ENCODE assay signal across 11 cellular contexts in the genomic region with DNA sequence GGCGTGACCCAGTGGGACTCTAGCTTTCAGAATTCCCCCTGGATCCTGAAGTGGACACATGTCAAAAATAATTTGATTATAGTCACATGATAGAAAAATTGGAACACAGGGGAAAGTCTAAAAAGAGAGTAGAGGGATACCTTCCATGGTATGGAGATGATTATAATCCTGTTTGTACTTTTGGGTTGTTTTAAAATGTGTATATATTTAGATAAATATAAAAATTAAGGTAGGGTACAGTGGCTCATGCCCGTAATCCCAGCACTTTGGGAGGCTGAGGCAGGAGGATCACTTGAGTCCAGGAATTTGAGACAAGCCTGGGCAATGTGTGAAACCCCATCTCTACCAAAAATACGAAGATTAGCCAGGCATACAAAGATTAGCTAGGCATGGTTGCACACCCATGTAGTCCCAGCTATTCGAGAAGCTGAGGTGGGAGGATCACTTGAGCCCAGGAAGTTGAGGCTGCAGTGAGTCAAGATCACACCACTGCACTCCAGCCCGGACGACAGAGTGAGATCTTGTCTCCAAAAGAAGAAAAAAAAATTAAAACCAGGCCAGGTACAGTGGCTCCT. TPM values are rescaled to one million over a fixed set of nuclear protein-coding genes. Genes with fewer than 3 reads are reported as not detected.
A peak's percentile ranks its signal among the peaks of the same experiment; 100 is the strongest.
DNase-seq lines count a peak whose midpoint lies in the region; ATAC-seq and TF ChIP-seq lines count a peak whose summit lies in the region.
"Had no signal": no experiment of that assay in that cellular context is flagged by ENCODE, and none has a peak within 500 bp of the region (broad histone marks: within the 10 kb centered on the region; RNA-seq: fewer than 3 reads in every experiment).

No MANE protein-coding gene starts in this region.

- no peak overlapping the region for H3K23ac ChIP-seq in trophoblast cell (ENCODE audit: low read length)

- no peaks in the 10 kb centered on the region for H3K79me2 ChIP-seq in trophoblast cell (ENCODE audit: control insufficient read depth, insufficient read depth, low read length, poor library complexity)

- no peaks in the 10 kb centered on the region for H3K79me1 ChIP-seq in trophoblast cell (ENCODE audit: low read length)

- no peak overlapping the region for H2BK5ac ChIP-seq in trophoblast cell (ENCODE audit: low read depth, low read length, poor library complexity)

- no peaks in the 10 kb centered on the region for H3K9me3 ChIP-seq in trophoblast cell (ENCODE audit: insufficient read depth, low read depth, low read length)
- H3K9me3 ChIP-seq: ascending aorta had no signal

- TF ChIP-seq CTCF in GM06990 (IDR thresholded peaks at IDR 0.05; ENCODE audit: insufficient read depth, low read length, poor library complexity, severe bottlenecking), result no peak
- TF ChIP-seq CTCF in foreskin keratinocyte (conservative IDR thresholded peaks at IDR 0.05), result no peak

- peak overlapping the region; percentile 67; the same call in 1 of the 2 replicates for H3K4me3 ChIP-seq in GM06990 (replicated peaks; ENCODE audit: low read depth, low read length)
- H3K4me3 ChIP-seq in trophoblast cell (ENCODE audit: low read depth, low read length), result no peak overlapping the region
- H3K4me3 ChIP-seq: ascending aorta had no signal

- no peak overlapping the region for H2BK12ac ChIP-seq in trophoblast cell (ENCODE audit: low read length)

- no peak overlapping the region for H3K18ac ChIP-seq in trophoblast cell (ENCODE audit: low read length)

- H4K91ac ChIP-seq in trophoblast cell (ENCODE audit: low read depth, low read length), result no peak overlapping the region

- no peak overlapping the region for H2AK5ac ChIP-seq in trophoblast cell (ENCODE audit: low read length)

- no peak overlapping the region for H3K14ac ChIP-seq in trophoblast cell (ENCODE audit: low read length)

- no peak overlapping the region for H4K12ac ChIP-seq in trophoblast cell (ENCODE audit: low read depth, low read length)

- H3K27ac ChIP-seq in foreskin keratinocyte (peak overlapping the region; percentile 50), trophoblast cell (ENCODE audit: low read depth, low read length) (no peak overlapping the region)
- H3K27ac ChIP-seq: ascending aorta had no signal

- H3K4me2 ChIP-seq in trophoblast cell (ENCODE audit: low read length), result no peak overlapping the region

- H3K27me3 ChIP-seq in GM06990 (replicated peaks; ENCODE audit: control insufficient read depth, insufficient read depth, low read length), result no peaks in the 10 kb centered on the region
- no peaks in the 10 kb centered on the region for H3K27me3 ChIP-seq in foreskin keratinocyte
- H3K27me3 ChIP-seq in trophoblast cell (ENCODE audit: insufficient read depth, low read length), result no peaks in the 10 kb centered on the region
- H3K27me3 ChIP-seq: ascending aorta had no signal

- no CpG with 5 or more reads among the region's 6 CpGs for WGBS in trophoblast cell (ENCODE audit: extremely low coverage, insufficient coverage, insufficient read length)

- no peak overlapping the region for H2BK120ac ChIP-seq in trophoblast cell (ENCODE audit: insufficient read depth, low read length, poor library complexity)

- peaks cover 10% of the 10 kb centered on the region for H3K4me1 ChIP-seq in foreskin keratinocyte
- no peaks in the 10 kb centered on the region for H3K4me1 ChIP-seq in trophoblast cell (ENCODE audit: control insufficient read depth in 1 of 2, insufficient read depth in 2 of 2, low read length in 2 of 2)

- no peak overlapping the region for H3K9ac ChIP-seq in trophoblast cell (ENCODE audit: low read length)

- DNase-seq in GM06990 (ENCODE audit: extremely low read depth, insufficient read length), result peak; percentile 66
- peak; percentile 69 for DNase-seq in NCI-H226
- peak; percentile 40 to 73 for DNase-seq in foreskin keratinocyte
- no peak for DNase-seq in mucosa of gallbladder (ENCODE audit: low spot score)
- DNase-seq in NCI-H748 treated with DMSO at 0.1 percent for 48 hours (lab: John Stamatoyannopoulos, UW), result no peak
- no peak for DNase-seq in trophoblast cell
- no peak for DNase-seq in AG20443 (ENCODE audit: low spot score)
- DNase-seq: NCI-H1436, RPMI8226 had no signal

- H4K8ac ChIP-seq in trophoblast cell (ENCODE audit: low read depth, low read length), result no peak overlapping the region

- ATAC-seq in GM21786 (IDR thresholded peaks at IDR 0.05; ENCODE audit: unreplicated experiment), result peak; percentile 54
- peak; percentile 46 for ATAC-seq in foreskin keratinocyte

- H3K36me3 ChIP-seq in GM06990 (ENCODE audit: control insufficient read depth, insufficient read depth, low read length), result peaks cover 7% of the 10 kb centered on the region
- no peaks in the 10 kb centered on the region for H3K36me3 ChIP-seq in trophoblast cell (ENCODE audit: control insufficient read depth in 1 of 2, insufficient read depth in 2 of 2, low read length in 2 of 2)
- H3K36me3 ChIP-seq: ascending aorta had no signal

- H3K4ac ChIP-seq in trophoblast cell (ENCODE audit: low read depth, low read length), result no peak overlapping the region

- no peak overlapping the region for H2AFZ ChIP-seq in trophoblast cell (ENCODE audit: insufficient read depth, low read length, poor library complexity)

RNA-seq across cellular contexts. Expression of a gene that starts 11.1 kb away (rescaled TPM):
- total RNA-seq in foreskin keratinocyte, result 2.0 and 3.9 TPM in 2 replicates
- 1.2 and 2.3 TPM in 2 replicates for polyA plus RNA-seq in foreskin keratinocyte
- total RNA-seq in mucosa of gallbladder, result 17.3 TPM
- polyA plus RNA-seq in trophoblast cell (2013), result 0.25 and 0.26 TPM in 2 replicates

Comparison
In these comparisons a context has a peak if more than half of its experiments do, and no peak if none do; other contexts are left out.
1. DNase-seq: peak in GM06990 (single experiment), NCI-H226 (single experiment) and foreskin keratinocyte (2 of 2); none in mucosa of gallbladder (single experiment), NCI-H748 treated with DMSO at 0.1 percent for 48 hours (single experiment), trophoblast cell (0 of 2) and AG20443 (single experiment).